Comparison of ENCODE assay signal across 8 cellular contexts in genomic region chr7:31782411-31782991, GRCh38.
DNase-seq lines count a peak whose midpoint lies in the region; ATAC-seq and TF ChIP-seq lines count a peak whose summit lies in the region.

No MANE protein-coding gene starts in this region.

- H3K36me3 Mint-ChIP-seq in activated naive CD4-positive, alpha-beta T cell treated with anti-CD3 and anti-CD28 coated beads, Interleukin-2, amount 50 U/mL, for 72 hours: no peaks in the 10 kb centered on the region
- no peaks in the 10 kb centered on the region for H3K36me3 Mint-ChIP-seq in nephron (ENCODE audit: low read depth)

- no peaks in the 10 kb centered on the region for H3K36me3 ChIP-seq in H7 (replicated peaks; ENCODE audit: control insufficient read depth, insufficient read depth, low read length)

- H3K27ac Mint-ChIP-seq in activated naive CD4-positive, alpha-beta T cell treated with anti-CD3 and anti-CD28 coated beads, Interleukin-2, amount 50 U/mL, for 72 hours: no peak overlapping the region
- no peak overlapping the region for H3K27ac Mint-ChIP-seq in nephron

- ATAC-seq in activated naive CD4-positive, alpha-beta T cell treated with anti-CD3 and anti-CD28 coated beads, Interleukin-2, amount 50 U/mL, for 72 hours: peak; percentile 26 to 64

- no peak overlapping the region for H3K4me3 ChIP-seq in H7 (ENCODE audit: insufficient read depth, low read depth, low read length)
- no peak overlapping the region for H3K4me3 ChIP-seq in epithelial cell of proximal tubule (ENCODE audit: low read depth, low read length)

- peaks cover 26% of the 10 kb centered on the region for H3K27me3 ChIP-seq in H7 (ENCODE audit: control insufficient read depth, insufficient read depth, low read length)

- H3K9me3 Mint-ChIP-seq in activated naive CD4-positive, alpha-beta T cell treated with anti-CD3 and anti-CD28 coated beads, Interleukin-2, amount 50 U/mL, for 72 hours: no peaks in the 10 kb centered on the region
- H3K9me3 Mint-ChIP-seq in nephron: no peaks in the 10 kb centered on the region

- no peak overlapping the region for H3K4me3 Mint-ChIP-seq in nephron

- H3K4me1 Mint-ChIP-seq in nephron: no peaks in the 10 kb centered on the region

- H3K27me3 Mint-ChIP-seq in nephron (ENCODE audit: low read depth): peaks cover 5% of the 10 kb centered on the region

- peak in 1 of 2 donors; percentile 5 for DNase-seq in activated naive CD4-positive, alpha-beta T cell treated with anti-CD3 and anti-CD28 coated beads, Interleukin-2, amount 50 U/mL, for 72 hours (ENCODE audit: low spot score in 2 of 2)
- no peak for DNase-seq in activated naive CD4-positive, alpha-beta T cell treated with anti-CD3 and anti-CD28 coated beads, Interleukin-2, amount 50 U/mL, for 16 hours
- DNase-seq in H7: peak; percentile 59
- peak; percentile 84 for DNase-seq in RKO (ENCODE audit: low spot score)
- peak; percentile 22 for DNase-seq in epithelial cell of proximal tubule (ENCODE audit: low read depth)
- DNase-seq in central memory CD4-positive, alpha-beta T cell: no peak

- peak; percentile 76 for TF ChIP-seq CTCF in LNCAP (IDR thresholded peaks at IDR 0.05)
- peak; percentile 82 for TF ChIP-seq CTCF in epithelial cell of proximal tubule (conservative IDR thresholded peaks at IDR 0.05; ENCODE audit: low read depth, low read length)
- TF ChIP-seq CTCF in nephron (IDR thresholded peaks at IDR 0.05; ENCODE audit: unreplicated experiment in 3 of 3): peak; percentile 54 to 71 (median 64)

Comparison
In these comparisons a context has a peak if more than half of its experiments do, and no peak if none do; other contexts are left out.
1. DNase-seq: peak in H7 (single experiment), RKO (single experiment) and epithelial cell of proximal tubule (single experiment); none in activated naive CD4-positive, alpha-beta T cell treated with anti-CD3 and anti-CD28 coated beads, Interleukin-2, amount 50 U/mL, for 16 hours (single experiment) and central memory CD4-positive, alpha-beta T cell (single experiment).
2. Peak in every context shown above with its lines, with median percentiles within 50 percentile points of each other: CTCF ChIP-seq.